Comparison of ENCODE assay signal across 16 cellular contexts in genomic region chr19:3079578-3079977, GRCh38. TPM values are rescaled to one million over a fixed set of nuclear protein-coding genes. Genes with fewer than 3 reads are reported as not detected.
"Had no signal": no experiment of that assay in that cellular context is flagged by ENCODE, and none has a peak within 500 bp of the region (broad histone marks: within the 10 kb centered on the region; RNA-seq: fewer than 3 reads in every experiment).

No MANE protein-coding gene starts in this region.

- H3K36me3 ChIP-seq: sigmoid colon, thyroid gland had no signal

- DNase-seq: activated CD8-positive, alpha-beta memory T cell treated with anti-CD3 and anti-CD28 coated beads for 24 hours; activated CD8-positive, alpha-beta memory T cell treated with anti-CD3 and anti-CD28 coated beads, Interleukin-2, amount 50 U/mL, for 4 hours; activated T-cell treated with anti-CD3 and anti-CD28 coated beads, Interleukin-2, amount 50 U/mL, for 24 hours; central memory CD4-positive, alpha-beta T cell; dorsolateral prefrontal cortex; effector memory CD8-positive, alpha-beta T cell; hippocampal formation; left ventricle myocardium superior; nephron progenitor cell; nucleus accumbens; stimulated activated CD4-positive, alpha-beta T cell treated with anti-CD3 and anti-CD28 coated beads, Interleukin-4, amount 100 ng/mL, for 1 hour; substantia nigra; T-helper 9 cell; thyroid gland had no signal

- H3K27me3 ChIP-seq: dorsolateral prefrontal cortex, sigmoid colon, thyroid gland had no signal

- H3K27ac ChIP-seq: thyroid gland had no signal

- H3K4me3 ChIP-seq: dorsolateral prefrontal cortex, sigmoid colon, thyroid gland had no signal

- H3K9me3 ChIP-seq: sigmoid colon, thyroid gland had no signal

RNA-seq across cellular contexts. Expression of gene GNA15, which starts 56.3 kb away (rescaled TPM):
- total RNA-seq: endothelial cell of umbilical vein had no signal
